8 cellular contexts compared by ENCODE assay signal in genomic region chr2:11073251-11073650, GRCh38.
DNase-seq lines count a peak whose midpoint lies in the region; ATAC-seq and TF ChIP-seq lines count a peak whose summit lies in the region.

No MANE protein-coding gene starts in this region.

- H3K9me3 ChIP-seq in CD4-positive, alpha-beta memory T cell (ENCODE audit: control insufficient read depth in 1 of 2, low read length in 2 of 2) = no peaks in the 10 kb centered on the region

- H3K4me3 Mint-ChIP-seq in mesothelial cell of epicardium = no peak overlapping the region
- no peak overlapping the region for H3K4me3 Mint-ChIP-seq in CD4-positive, alpha-beta memory T cell

- in situ Hi-C loops in brain microvascular endothelial cell (cut with HindIII; ENCODE audit: low pct_ligation_motif_present, low sequenced_read_pairs) = no loop called here

- no peak for ATAC-seq in HG03025 (IDR thresholded peaks at IDR 0.05; ENCODE audit: low FRiP score, unreplicated experiment)
- ATAC-seq in GM21360 (IDR thresholded peaks at IDR 0.05; ENCODE audit: unreplicated experiment) = no peak

- H3K36me3 Mint-ChIP-seq in mesothelial cell of epicardium = no peaks in the 10 kb centered on the region
- H3K36me3 Mint-ChIP-seq in CD4-positive, alpha-beta memory T cell = no peaks in the 10 kb centered on the region

- H3K36me3 ChIP-seq in brain microvascular endothelial cell (replicated peaks) = no peaks in the 10 kb centered on the region
- no peaks in the 10 kb centered on the region for H3K36me3 ChIP-seq in CD4-positive, alpha-beta memory T cell (ENCODE audit: insufficient read depth, low read length)

- H3K27me3 Mint-ChIP-seq in mesothelial cell of epicardium (ENCODE audit: low read depth) = peaks cover 16% of the 10 kb centered on the region
- peaks cover 7 to 9% of the 10 kb centered on the region in 2 donors for H3K27me3 Mint-ChIP-seq in CD4-positive, alpha-beta memory T cell

- POLR2A ChIA-PET in CD4-positive, alpha-beta memory T cell (lab: Charles Lee; ENCODE audit: partially characterized antibody) = no interaction called here

- H3K4me3 ChIP-seq in brain microvascular endothelial cell (ENCODE audit: low read depth, low read length) = no peak overlapping the region
- H3K4me3 ChIP-seq in CD4-positive, alpha-beta memory T cell (ENCODE audit: low read length in 2 of 2) = no peak overlapping the region

- TF ChIP-seq CTCF in brain microvascular endothelial cell (IDR thresholded peaks at IDR 0.05; ENCODE audit: low read depth, low read length, missing control alignments) (peak; percentile 74), mesothelial cell of epicardium (IDR thresholded peaks at IDR 0.05; ENCODE audit: unreplicated experiment) (peak; percentile 28)

- H3K27ac ChIP-seq in brain microvascular endothelial cell = no peak overlapping the region
- H3K27ac ChIP-seq in CD4-positive, alpha-beta memory T cell (ENCODE audit: low read depth, low read length) = no peak overlapping the region

- intact Hi-C loops in CD4-positive, alpha-beta memory T cell (cut with micrococcal nuclease) = no loop called here

- peaks cover 8% of the 10 kb centered on the region for H3K4me1 Mint-ChIP-seq in mesothelial cell of epicardium
- H3K4me1 Mint-ChIP-seq in CD4-positive, alpha-beta memory T cell = peaks cover 7 to 16% (median 12%) of the 10 kb centered on the region in 4 donors

- peaks cover 24% of the 10 kb centered on the region for H3K4me1 ChIP-seq in CD4-positive, alpha-beta memory T cell (ENCODE audit: insufficient read depth, low read length)

- CTCF ChIA-PET in CD4-positive, alpha-beta memory T cell (lab: Charles Lee; ENCODE audit: partially characterized antibody) = interaction anchor here (0.5 to 1.7 kb wide), 4 partner anchors 12 to 242 kb away, joined by 3 to 5 read pairs (median 3); no protein-coding TSS in a partner anchor

- peak; percentile 54 for DNase-seq in activated CD4-positive, alpha-beta T cell treated with anti-CD3 and anti-CD28 coated beads for 48 hours
- no peak for DNase-seq in activated CD4-positive, alpha-beta T cell treated with anti-CD3 and anti-CD28 coated beads, Interleukin-2, amount 50 U/mL, for 4 hours
- DNase-seq in NCI-H146 treated with DMSO at 0.1 percent for 48 hours (lab: John Stamatoyannopoulos, UW; ENCODE audit: unreplicated experiment) (peak; percentile 57), brain microvascular endothelial cell (peak; percentile 12), mesothelial cell of epicardium (ENCODE audit: low spot score in 2 of 2, unreplicated experiment in 2 of 2) (no peak)
- no peak for DNase-seq in CD4-positive, alpha-beta memory T cell

- H3K27me3 ChIP-seq in brain microvascular endothelial cell (replicated peaks) = no peaks in the 10 kb centered on the region
- no peaks in the 10 kb centered on the region for H3K27me3 ChIP-seq in CD4-positive, alpha-beta memory T cell (ENCODE audit: insufficient read depth, low read length)

- H3K9me3 Mint-ChIP-seq in mesothelial cell of epicardium = peaks cover 8% of the 10 kb centered on the region
- peaks cover 0 to 4% (median 0%) of the 10 kb centered on the region in 8 donors for H3K9me3 Mint-ChIP-seq in CD4-positive, alpha-beta memory T cell

- H3K27ac Mint-ChIP-seq in mesothelial cell of epicardium = no peak overlapping the region
- H3K27ac Mint-ChIP-seq in CD4-positive, alpha-beta memory T cell = peak overlapping the region in 1 of 7 donors; percentile 10

Comparison
In these comparisons a context has a peak if more than half of its experiments do, and no peak if none do; other contexts are left out.
1. DNase-seq: peak in activated CD4-positive, alpha-beta T cell treated with anti-CD3 and anti-CD28 coated beads for 48 hours (single experiment), NCI-H146 treated with DMSO at 0.1 percent for 48 hours (single experiment) and brain microvascular endothelial cell (single experiment); none in activated CD4-positive, alpha-beta T cell treated with anti-CD3 and anti-CD28 coated beads, Interleukin-2, amount 50 U/mL, for 4 hours (0 of 2), mesothelial cell of epicardium (0 of 2) and CD4-positive, alpha-beta memory T cell (0 of 5).